1 cellular context compared by ENCODE assay signal in the genomic region with DNA sequence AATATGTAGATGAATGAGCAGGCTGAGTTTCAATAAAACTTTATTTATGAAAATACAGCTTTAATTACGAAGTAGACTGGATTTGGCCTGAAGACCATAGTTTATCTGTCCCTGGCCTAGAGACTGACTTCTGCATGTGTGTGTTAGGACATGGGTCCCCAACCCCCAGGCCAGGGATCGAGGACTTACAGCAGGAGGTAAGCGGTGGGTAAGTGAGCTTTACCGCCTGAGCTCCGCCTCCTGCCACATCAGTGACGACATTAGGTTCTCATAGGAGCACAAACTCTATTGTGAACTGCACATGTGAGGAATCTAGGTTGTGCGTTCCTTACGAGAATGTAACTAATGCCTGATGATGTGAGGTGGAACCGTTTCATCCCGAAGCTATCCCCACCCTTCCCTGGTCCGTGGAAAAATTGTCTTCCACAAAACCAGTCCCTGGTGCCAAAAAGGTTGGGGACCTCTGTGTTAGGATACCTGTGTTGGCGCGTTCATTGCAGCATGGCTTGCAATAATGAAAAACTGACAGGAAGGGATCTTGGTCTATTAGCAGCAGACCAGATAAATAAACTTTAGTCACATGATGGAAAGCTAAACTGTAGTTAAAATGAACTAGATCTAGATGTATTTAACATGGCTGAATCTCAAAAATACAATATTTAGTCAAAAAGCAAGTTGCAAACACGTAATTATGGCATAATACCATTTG.
TF ChIP-seq lines count a peak whose summit lies in the region.

No MANE protein-coding gene starts in this region.

TF ChIP-seq in GM12878, 131 proteins besides CTCF, POLR2A, EP300 and RAD21:
- TF ChIP-seq BHLHE40 (IDR thresholded peaks at IDR 0.05; ENCODE audit: borderline replicate concordance in 1 of 2, low read depth in 2 of 2, low read length in 1 of 2) (no peak), IKZF1 (conservative IDR thresholded peaks at IDR 0.05) (no peak), TCF7 (IDR thresholded peaks at IDR 0.05; ENCODE audit: borderline replicate concordance) (no peak), FOXK2 (IDR thresholded peaks at IDR 0.05) (no peak), RUNX3 (IDR thresholded peaks at IDR 0.05; ENCODE audit: low read length) (no peak), NFIC (IDR thresholded peaks at IDR 0.05; ENCODE audit: low read depth, low read length) (no peak)
- TF ChIP-seq, protein P1, sequence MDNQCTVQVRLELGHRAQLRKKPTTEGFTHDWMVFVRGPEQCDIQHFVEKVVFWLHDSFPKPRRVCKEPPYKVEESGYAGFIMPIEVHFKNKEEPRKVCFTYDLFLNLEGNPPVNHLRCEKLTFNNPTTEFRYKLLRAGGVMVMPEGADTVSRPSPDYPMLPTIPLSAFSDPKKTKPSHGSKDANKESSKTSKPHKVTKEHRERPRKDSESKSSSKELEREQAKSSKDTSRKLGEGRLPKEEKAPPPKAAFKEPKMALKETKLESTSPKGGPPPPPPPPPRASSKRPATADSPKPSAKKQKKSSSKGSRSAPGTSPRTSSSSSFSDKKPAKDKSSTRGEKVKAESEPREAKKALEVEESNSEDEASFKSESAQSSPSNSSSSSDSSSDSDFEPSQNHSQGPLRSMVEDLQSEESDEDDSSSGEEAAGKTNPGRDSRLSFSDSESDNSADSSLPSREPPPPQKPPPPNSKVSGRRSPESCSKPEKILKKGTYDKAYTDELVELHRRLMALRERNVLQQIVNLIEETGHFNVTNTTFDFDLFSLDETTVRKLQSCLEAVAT (IDR thresholded peaks at IDR 0.05): peak; percentile 65
- TF ChIP-seq, protein P2, sequence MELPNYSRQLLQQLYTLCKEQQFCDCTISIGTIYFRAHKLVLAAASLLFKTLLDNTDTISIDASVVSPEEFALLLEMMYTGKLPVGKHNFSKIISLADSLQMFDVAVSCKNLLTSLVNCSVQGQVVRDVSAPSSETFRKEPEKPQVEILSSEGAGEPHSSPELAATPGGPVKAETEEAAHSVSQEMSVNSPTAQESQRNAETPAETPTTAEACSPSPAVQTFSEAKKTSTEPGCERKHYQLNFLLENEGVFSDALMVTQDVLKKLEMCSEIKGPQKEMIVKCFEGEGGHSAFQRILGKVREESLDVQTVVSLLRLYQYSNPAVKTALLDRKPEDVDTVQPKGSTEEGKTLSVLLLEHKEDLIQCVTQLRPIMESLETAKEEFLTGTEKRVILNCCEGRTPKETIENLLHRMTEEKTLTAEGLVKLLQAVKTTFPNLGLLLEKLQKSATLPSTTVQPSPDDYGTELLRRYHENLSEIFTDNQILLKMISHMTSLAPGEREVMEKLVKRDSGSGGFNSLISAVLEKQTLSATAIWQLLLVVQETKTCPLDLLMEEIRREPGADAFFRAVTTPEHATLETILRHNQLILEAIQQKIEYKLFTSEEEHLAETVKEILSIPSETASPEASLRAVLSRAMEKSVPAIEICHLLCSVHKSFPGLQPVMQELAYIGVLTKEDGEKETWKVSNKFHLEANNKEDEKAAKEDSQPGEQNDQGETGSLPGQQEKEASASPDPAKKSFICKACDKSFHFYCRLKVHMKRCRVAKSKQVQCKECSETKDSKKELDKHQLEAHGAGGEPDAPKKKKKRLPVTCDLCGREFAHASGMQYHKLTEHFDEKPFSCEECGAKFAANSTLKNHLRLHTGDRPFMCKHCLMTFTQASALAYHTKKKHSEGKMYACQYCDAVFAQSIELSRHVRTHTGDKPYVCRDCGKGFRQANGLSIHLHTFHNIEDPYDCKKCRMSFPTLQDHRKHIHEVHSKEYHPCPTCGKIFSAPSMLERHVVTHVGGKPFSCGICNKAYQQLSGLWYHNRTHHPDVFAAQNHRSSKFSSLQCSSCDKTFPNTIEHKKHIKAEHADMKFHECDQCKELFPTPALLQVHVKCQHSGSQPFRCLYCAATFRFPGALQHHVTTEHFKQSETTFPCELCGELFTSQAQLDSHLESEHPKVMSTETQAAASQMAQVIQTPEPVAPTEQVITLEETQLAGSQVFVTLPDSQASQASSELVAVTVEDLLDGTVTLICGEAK (IDR thresholded peaks at IDR 0.05; ENCODE audit: borderline replicate concordance): peak; percentile 89
